ENCODE assay signal across 1 cellular context in the genomic region with DNA sequence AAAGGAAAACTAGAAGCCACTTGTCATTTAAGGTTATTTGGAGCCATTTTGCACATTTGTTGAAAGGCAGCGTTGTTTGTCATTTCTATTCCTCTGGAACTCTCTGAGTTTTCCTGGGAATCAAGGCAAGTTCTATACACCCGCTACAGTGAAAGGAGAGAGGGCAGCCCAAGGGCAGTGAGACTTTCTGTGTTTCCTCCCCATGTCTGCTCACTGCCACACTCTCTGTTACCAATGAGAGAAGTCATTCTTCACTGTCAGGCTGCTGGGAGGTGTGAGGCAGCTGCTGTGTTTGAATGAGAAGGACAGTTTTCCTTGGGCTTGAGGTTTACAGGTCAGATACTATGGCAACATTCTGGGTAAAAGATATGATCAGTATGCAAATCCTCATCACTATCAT.
TF ChIP-seq lines count a peak whose summit lies in the region.

No MANE protein-coding gene starts in this region.

TF ChIP-seq in GM23338, 12 proteins besides CTCF, POLR2A, EP300 and RAD21 (continued from another document):
- TF ChIP-seq, protein P1, sequence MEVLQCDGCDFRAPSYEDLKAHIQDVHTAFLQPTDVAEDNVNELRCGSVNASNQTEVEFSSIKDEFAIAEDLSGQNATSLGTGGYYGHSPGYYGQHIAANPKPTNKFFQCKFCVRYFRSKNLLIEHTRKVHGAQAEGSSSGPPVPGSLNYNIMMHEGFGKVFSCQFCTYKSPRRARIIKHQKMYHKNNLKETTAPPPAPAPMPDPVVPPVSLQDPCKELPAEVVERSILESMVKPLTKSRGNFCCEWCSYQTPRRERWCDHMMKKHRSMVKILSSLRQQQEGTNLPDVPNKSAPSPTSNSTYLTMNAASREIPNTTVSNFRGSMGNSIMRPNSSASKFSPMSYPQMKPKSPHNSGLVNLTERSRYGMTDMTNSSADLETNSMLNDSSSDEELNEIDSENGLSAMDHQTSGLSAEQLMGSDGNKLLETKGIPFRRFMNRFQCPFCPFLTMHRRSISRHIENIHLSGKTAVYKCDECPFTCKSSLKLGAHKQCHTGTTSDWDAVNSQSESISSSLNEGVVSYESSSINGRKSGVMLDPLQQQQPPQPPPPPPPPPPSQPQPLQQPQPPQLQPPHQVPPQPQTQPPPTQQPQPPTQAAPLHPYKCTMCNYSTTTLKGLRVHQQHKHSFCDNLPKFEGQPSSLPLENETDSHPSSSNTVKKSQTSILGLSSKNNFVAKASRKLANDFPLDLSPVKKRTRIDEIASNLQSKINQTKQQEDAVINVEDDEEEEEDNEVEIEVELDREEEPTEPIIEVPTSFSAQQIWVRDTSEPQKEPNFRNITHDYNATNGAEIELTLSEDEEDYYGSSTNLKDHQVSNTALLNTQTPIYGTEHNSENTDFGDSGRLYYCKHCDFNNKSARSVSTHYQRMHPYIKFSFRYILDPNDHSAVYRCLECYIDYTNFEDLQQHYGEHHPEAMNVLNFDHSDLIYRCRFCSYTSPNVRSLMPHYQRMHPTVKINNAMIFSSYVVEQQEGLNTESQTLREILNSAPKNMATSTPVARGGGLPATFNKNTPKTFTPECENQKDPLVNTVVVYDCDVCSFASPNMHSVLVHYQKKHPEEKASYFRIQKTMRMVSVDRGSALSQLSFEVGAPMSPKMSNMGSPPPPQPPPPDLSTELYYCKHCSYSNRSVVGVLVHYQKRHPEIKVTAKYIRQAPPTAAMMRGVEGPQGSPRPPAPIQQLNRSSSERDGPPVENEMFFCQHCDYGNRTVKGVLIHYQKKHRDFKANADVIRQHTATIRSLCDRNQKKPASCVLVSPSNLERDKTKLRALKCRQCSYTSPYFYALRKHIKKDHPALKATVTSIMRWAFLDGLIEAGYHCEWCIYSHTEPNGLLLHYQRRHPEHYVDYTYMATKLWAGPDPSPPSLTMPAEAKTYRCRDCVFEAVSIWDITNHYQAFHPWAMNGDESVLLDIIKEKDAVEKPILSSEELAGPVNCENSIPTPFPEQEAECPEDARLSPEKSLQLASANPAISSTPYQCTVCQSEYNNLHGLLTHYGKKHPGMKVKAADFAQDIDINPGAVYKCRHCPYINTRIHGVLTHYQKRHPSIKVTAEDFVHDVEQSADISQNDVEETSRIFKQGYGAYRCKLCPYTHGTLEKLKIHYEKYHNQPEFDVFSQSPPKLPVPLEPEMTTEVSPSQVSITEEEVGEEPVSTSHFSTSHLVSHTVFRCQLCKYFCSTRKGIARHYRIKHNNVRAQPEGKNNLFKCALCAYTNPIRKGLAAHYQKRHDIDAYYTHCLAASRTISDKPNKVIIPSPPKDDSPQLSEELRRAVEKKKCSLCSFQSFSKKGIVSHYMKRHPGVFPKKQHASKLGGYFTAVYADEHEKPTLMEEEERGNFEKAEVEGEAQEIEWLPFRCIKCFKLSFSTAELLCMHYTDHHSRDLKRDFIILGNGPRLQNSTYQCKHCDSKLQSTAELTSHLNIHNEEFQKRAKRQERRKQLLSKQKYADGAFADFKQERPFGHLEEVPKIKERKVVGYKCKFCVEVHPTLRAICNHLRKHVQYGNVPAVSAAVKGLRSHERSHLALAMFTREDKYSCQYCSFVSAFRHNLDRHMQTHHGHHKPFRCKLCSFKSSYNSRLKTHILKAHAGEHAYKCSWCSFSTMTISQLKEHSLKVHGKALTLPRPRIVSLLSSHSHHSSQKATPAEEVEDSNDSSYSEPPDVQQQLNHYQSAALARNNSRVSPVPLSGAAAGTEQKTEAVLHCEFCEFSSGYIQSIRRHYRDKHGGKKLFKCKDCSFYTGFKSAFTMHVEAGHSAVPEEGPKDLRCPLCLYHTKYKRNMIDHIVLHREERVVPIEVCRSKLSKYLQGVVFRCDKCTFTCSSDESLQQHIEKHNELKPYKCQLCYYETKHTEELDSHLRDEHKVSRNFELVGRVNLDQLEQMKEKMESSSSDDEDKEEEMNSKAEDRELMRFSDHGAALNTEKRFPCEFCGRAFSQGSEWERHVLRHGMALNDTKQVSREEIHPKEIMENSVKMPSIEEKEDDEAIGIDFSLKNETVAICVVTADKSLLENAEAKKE (CRISPR knock-in tag; IDR thresholded peaks at IDR 0.05), result no peak
- TF ChIP-seq EZH2 (IDR thresholded peaks at IDR 0.05; ENCODE audit: low read depth, unreplicated experiment), result no peak
- TF ChIP-seq ZNF114 (CRISPR knock-in tag; IDR thresholded peaks at IDR 0.05), result no peak
- TF ChIP-seq ETS1 (IDR thresholded peaks at IDR 0.05), result no peak
